Comparison of ENCODE assay signal across 1 cellular context in the genomic region with DNA sequence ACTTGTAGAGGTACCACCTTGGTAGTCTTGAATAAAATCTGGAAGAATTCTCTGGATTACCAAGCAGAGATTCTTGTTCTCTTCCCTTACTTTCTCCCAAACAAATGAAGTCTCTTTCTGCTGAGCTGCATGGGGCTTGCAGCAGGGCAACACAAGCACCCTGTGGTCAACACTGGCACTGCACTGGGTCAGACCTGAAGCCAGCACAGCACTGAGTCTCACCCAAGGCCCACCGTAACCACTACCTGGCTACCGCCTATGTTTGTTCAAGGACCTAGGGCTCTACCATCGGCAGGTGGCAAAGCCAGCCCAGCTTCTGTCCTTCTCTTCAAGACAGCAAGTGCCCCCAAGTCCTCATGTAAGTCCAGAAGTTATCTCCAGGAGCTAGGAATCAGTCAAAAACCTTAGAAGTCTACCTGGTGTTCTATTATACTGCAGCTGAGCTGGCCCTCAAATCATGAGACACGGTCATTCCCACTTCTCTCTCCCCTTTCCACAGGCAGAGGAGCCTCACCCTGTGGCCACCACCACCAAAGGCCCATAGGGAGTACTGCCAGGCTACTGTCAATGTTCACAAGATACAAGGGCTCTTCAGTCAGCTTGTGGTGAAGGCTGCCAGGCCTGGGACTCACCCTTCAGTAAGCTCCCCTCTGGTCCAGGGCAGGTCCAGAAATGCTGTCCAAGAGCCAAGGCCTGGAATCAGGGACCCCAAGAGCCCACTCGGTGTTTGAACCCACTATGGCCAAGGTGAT.
TF ChIP-seq lines count a peak whose summit lies in the region.

No MANE protein-coding gene starts in this region.

TF ChIP-seq in HepG2, 621 proteins besides CTCF, POLR2A, EP300 and RAD21 (continued from another document and continues in another):
- TF ChIP-seq ZBTB10 (CRISPR knock-in tag; IDR thresholded peaks at IDR 0.05; ENCODE audit: borderline replicate concordance) = no peak
- 0 out of 2 replicates have a peak, but pooled peaks have one; percentile 17 for TF ChIP-seq ZNF34 (CRISPR knock-in tag; IDR thresholded peaks at IDR 0.05; ENCODE audit: borderline replicate concordance)
- TF ChIP-seq AHR (CRISPR knock-in tag; IDR thresholded peaks at IDR 0.05) = no peak
- no peak for TF ChIP-seq RFXAP (CRISPR knock-in tag; IDR thresholded peaks at IDR 0.05; ENCODE audit: borderline replicate concordance)
- TF ChIP-seq ZFP1 (CRISPR knock-in tag; IDR thresholded peaks at IDR 0.05) = no peak
- TF ChIP-seq SAP130 (CRISPR knock-in tag; IDR thresholded peaks at IDR 0.05; ENCODE audit: low read depth) = 0 out of 2 replicates have a peak, but pooled peaks have one; percentile 25
- TF ChIP-seq LCORL (IDR thresholded peaks at IDR 0.05) = no peak
- TF ChIP-seq LCORL (CRISPR knock-in tag; IDR thresholded peaks at IDR 0.05) = no peak
- no peak for TF ChIP-seq ZNF615 (CRISPR knock-in tag; IDR thresholded peaks at IDR 0.05; ENCODE audit: borderline replicate concordance)
- TF ChIP-seq MAZ (IDR thresholded peaks at IDR 0.05; ENCODE audit: borderline replicate concordance, low read depth, low read length) = no peak
- TF ChIP-seq MAZ (CRISPR knock-in tag; IDR thresholded peaks at IDR 0.05; ENCODE audit: low read depth) = no peak
- TF ChIP-seq, protein P1, sequence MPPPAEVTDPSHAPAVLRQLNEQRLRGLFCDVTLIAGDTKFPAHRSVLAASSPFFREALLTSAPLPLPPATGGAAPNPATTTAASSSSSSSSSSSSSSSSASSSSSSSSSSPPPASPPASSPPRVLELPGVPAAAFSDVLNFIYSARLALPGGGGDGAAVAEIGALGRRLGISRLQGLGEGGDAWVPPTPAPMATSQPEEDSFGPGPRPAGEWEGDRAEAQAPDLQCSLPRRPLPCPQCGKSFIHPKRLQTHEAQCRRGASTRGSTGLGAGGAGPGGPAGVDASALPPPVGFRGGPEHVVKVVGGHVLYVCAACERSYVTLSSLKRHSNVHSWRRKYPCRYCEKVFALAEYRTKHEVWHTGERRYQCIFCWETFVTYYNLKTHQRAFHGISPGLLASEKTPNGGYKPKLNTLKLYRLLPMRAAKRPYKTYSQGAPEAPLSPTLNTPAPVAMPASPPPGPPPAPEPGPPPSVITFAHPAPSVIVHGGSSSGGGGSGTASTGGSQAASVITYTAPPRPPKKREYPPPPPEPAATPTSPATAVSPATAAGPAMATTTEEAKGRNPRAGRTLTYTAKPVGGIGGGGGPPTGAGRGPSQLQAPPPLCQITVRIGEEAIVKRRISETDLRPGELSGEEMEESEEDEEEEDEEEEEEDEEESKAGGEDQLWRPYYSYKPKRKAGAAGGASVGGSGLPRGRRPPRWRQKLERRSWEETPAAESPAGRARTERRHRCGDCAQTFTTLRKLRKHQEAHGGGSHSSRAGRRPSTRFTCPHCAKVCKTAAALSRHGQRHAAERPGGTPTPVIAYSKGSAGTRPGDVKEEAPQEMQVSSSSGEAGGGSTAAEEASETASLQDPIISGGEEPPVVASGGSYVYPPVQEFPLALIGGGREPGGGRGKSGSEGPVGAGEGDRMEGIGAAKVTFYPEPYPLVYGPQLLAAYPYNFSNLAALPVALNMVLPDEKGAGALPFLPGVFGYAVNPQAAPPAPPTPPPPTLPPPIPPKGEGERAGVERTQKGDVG (CRISPR knock-in tag; IDR thresholded peaks at IDR 0.05; ENCODE audit: borderline replicate concordance) = no peak
- TF ChIP-seq GPN1 (CRISPR knock-in tag; IDR thresholded peaks at IDR 0.05; ENCODE audit: borderline replicate concordance) = no peak
- TF ChIP-seq FOXC1 (CRISPR knock-in tag; IDR thresholded peaks at IDR 0.05; ENCODE audit: borderline replicate concordance) = 0 out of 2 replicates have a peak, but pooled peaks have one; percentile 46
- no peak for TF ChIP-seq ZNF7 (CRISPR knock-in tag; IDR thresholded peaks at IDR 0.05)
- no peak for TF ChIP-seq MATR3 (CRISPR knock-in tag; IDR thresholded peaks at IDR 0.05)
- 0 out of 2 replicates have a peak, but pooled peaks have one; percentile 50 for TF ChIP-seq ZNF891 (CRISPR knock-in tag; IDR thresholded peaks at IDR 0.05)
- no peak for TF ChIP-seq ZNF589 (CRISPR knock-in tag; conservative IDR thresholded peaks at IDR 0.05)
- no peak for TF ChIP-seq ZNF550 (CRISPR knock-in tag; IDR thresholded peaks at IDR 0.05; ENCODE audit: borderline replicate concordance)
- TF ChIP-seq ZFP62 (CRISPR knock-in tag; IDR thresholded peaks at IDR 0.05) = no peak
- no peak for TF ChIP-seq SKIL (CRISPR knock-in tag; IDR thresholded peaks at IDR 0.05; ENCODE audit: borderline replicate concordance)
- TF ChIP-seq ZMYM3 (CRISPR knock-in tag; IDR thresholded peaks at IDR 0.05) = 0 out of 2 replicates have a peak, but pooled peaks have one; percentile 14
- no peak for TF ChIP-seq FOXA1 (IDR thresholded peaks at IDR 0.05)
- TF ChIP-seq FOXA1 (CRISPR knock-in tag; IDR thresholded peaks at IDR 0.05) = 0 out of 2 replicates have a peak, but pooled peaks have one; percentile 34
- TF ChIP-seq SMC3 (IDR thresholded peaks at IDR 0.05; ENCODE audit: low read length) = peak; percentile 45; the same call in 1 of the 2 replicates
- TF ChIP-seq, protein P2, sequence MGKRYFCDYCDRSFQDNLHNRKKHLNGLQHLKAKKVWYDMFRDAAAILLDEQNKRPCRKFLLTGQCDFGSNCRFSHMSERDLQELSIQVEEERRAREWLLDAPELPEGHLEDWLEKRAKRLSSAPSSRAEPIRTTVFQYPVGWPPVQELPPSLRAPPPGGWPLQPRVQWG (CRISPR knock-in tag; IDR thresholded peaks at IDR 0.05; ENCODE audit: borderline replicate concordance, low read depth) = no peak
- TF ChIP-seq CBFB (CRISPR knock-in tag; IDR thresholded peaks at IDR 0.05) = no peak
- TF ChIP-seq HINFP (CRISPR knock-in tag; IDR thresholded peaks at IDR 0.05; ENCODE audit: low read depth) = no peak
- no peak for TF ChIP-seq SMAD3 (CRISPR knock-in tag; IDR thresholded peaks at IDR 0.05)
- TF ChIP-seq, protein P3, sequence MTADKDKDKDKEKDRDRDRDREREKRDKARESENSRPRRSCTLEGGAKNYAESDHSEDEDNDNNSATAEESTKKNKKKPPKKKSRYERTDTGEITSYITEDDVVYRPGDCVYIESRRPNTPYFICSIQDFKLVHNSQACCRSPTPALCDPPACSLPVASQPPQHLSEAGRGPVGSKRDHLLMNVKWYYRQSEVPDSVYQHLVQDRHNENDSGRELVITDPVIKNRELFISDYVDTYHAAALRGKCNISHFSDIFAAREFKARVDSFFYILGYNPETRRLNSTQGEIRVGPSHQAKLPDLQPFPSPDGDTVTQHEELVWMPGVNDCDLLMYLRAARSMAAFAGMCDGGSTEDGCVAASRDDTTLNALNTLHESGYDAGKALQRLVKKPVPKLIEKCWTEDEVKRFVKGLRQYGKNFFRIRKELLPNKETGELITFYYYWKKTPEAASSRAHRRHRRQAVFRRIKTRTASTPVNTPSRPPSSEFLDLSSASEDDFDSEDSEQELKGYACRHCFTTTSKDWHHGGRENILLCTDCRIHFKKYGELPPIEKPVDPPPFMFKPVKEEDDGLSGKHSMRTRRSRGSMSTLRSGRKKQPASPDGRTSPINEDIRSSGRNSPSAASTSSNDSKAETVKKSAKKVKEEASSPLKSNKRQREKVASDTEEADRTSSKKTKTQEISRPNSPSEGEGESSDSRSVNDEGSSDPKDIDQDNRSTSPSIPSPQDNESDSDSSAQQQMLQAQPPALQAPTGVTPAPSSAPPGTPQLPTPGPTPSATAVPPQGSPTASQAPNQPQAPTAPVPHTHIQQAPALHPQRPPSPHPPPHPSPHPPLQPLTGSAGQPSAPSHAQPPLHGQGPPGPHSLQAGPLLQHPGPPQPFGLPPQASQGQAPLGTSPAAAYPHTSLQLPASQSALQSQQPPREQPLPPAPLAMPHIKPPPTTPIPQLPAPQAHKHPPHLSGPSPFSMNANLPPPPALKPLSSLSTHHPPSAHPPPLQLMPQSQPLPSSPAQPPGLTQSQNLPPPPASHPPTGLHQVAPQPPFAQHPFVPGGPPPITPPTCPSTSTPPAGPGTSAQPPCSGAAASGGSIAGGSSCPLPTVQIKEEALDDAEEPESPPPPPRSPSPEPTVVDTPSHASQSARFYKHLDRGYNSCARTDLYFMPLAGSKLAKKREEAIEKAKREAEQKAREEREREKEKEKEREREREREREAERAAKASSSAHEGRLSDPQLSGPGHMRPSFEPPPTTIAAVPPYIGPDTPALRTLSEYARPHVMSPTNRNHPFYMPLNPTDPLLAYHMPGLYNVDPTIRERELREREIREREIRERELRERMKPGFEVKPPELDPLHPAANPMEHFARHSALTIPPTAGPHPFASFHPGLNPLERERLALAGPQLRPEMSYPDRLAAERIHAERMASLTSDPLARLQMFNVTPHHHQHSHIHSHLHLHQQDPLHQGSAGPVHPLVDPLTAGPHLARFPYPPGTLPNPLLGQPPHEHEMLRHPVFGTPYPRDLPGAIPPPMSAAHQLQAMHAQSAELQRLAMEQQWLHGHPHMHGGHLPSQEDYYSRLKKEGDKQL (CRISPR knock-in tag; IDR thresholded peaks at IDR 0.05; ENCODE audit: low read depth) = no peak
- no peak for TF ChIP-seq KLF11 (CRISPR knock-in tag; IDR thresholded peaks at IDR 0.05)
- TF ChIP-seq MYPOP (CRISPR knock-in tag; IDR thresholded peaks at IDR 0.05) = no peak
- no peak for TF ChIP-seq MAFF (IDR thresholded peaks at IDR 0.05; ENCODE audit: low read depth, low read length)
- TF ChIP-seq, protein P4, sequence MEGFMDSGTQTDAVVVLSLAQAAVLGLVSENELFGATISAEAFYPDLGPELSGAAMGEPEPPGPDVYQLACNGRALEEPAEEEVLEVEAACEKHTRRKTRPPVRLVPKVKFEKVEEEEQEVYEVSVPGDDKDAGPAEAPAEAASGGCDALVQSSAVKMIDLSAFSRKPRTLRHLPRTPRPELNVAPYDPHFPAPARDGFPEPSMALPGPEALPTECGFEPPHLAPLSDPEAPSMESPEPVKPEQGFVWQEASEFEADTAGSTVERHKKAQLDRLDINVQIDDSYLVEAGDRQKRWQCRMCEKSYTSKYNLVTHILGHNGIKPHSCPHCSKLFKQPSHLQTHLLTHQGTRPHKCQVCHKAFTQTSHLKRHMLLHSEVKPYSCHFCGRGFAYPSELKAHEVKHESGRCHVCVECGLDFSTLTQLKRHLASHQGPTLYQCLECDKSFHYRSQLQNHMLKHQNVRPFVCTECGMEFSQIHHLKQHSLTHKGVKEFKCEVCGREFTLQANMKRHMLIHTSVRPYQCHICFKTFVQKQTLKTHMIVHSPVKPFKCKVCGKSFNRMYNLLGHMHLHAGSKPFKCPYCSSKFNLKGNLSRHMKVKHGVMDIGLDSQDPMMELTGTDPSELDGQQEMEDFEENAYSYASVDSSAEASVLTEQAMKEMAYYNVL (CRISPR knock-in tag; IDR thresholded peaks at IDR 0.05; ENCODE audit: borderline replicate concordance) = no peak
